26 cellular contexts compared by ENCODE assay signal in genomic region chr9:111158375-111158774, GRCh38.
A peak's percentile ranks its signal among the peaks of the same experiment; 100 is the strongest.
DNase-seq lines count a peak whose midpoint lies in the region; TF ChIP-seq lines count a peak whose summit lies in the region.
"Had no signal": no experiment of that assay in that cellular context is flagged by ENCODE, and none has a peak within 500 bp of the region (broad histone marks: within the 10 kb centered on the region; RNA-seq: fewer than 3 reads in every experiment).

No MANE protein-coding gene starts in this region.

- H3K27me3 Mint-ChIP-seq in HFFc6 (ENCODE audit: insufficient read depth) (no peaks in the 10 kb centered on the region; the same call in 1 of the 2 replicates), CD14-positive monocyte (ENCODE audit: low read depth in 3 of 3) (peaks cover 0 to 5% (median 0%) of the 10 kb centered on the region in 3 donors)
- H3K27me3 Mint-ChIP-seq: dendritic cell treated with granulocyte-macrophage colony-stimulating factor and Interleukin-4, amounts not matched to agents 40 ng/mL and 50 ng/mL, for 4 days; memory B cell had no signal

- intact Hi-C loops in CD14-positive monocyte (cut with micrococcal nuclease): no loop called here

- peak overlapping the region; percentile 51 for H3K27ac Mint-ChIP-seq in HFFc6
- H3K27ac Mint-ChIP-seq in CD14-positive monocyte: no peak overlapping the region
- H3K27ac Mint-ChIP-seq: CD4-positive, CD25-positive, alpha-beta regulatory T cell; dendritic cell treated with granulocyte-macrophage colony-stimulating factor and Interleukin-4, amounts not matched to agents 40 ng/mL and 50 ng/mL, for 4 days; memory B cell; stimulated activated effector memory CD8-positive, alpha-beta T cell treated with anti-CD3 and anti-CD28 coated beads, Interleukin-12 subunit alpha, Interleukin-12 subunit beta, amount 100 ng/mL, for 72 hours had no signal

- TF ChIP-seq CTCF in AG10803 (conservative IDR thresholded peaks at IDR 0.05; ENCODE audit: low read length) (no peak), HFFc6 (IDR thresholded peaks at IDR 0.05) (no peak), astrocyte of the spinal cord (IDR thresholded peaks at IDR 0.05; ENCODE audit: low read depth, low read length) (no peak), foreskin fibroblast (IDR thresholded peaks at IDR 0.05; ENCODE audit: low read depth, low read length) (no peak), CD14-positive monocyte (IDR thresholded peaks at IDR 0.05) (no peak)

- in situ Hi-C loops in astrocyte of the spinal cord (cut with HindIII; ENCODE audit: low sequenced_read_pairs): no loop called here

- H3K9me3 Mint-ChIP-seq in HFFc6 (no peaks in the 10 kb centered on the region), CD14-positive monocyte (peaks cover 0 to 2% (median 0%) of the 10 kb centered on the region in 7 donors)
- H3K9me3 Mint-ChIP-seq: dendritic cell treated with granulocyte-macrophage colony-stimulating factor and Interleukin-4, amounts not matched to agents 40 ng/mL and 50 ng/mL, for 4 days; memory B cell had no signal

- no peaks in the 10 kb centered on the region for H3K36me3 Mint-ChIP-seq in HFFc6 (ENCODE audit: low read depth)
- no peaks in the 10 kb centered on the region for H3K36me3 Mint-ChIP-seq in CD14-positive monocyte
- H3K36me3 Mint-ChIP-seq: CD4-positive, CD25-positive, alpha-beta regulatory T cell; memory B cell; stimulated activated effector memory CD8-positive, alpha-beta T cell treated with anti-CD3 and anti-CD28 coated beads, Interleukin-12 subunit alpha, Interleukin-12 subunit beta, amount 100 ng/mL, for 72 hours had no signal

- DNase-seq in AG10803 (ENCODE audit: low read depth): peak; percentile 87
- DNase-seq in HFFc6: peak; percentile 44
- peak; percentile 28 for DNase-seq in astrocyte of the spinal cord (ENCODE audit: low read depth, low spot score)
- DNase-seq in foreskin fibroblast: peak; percentile 79 to 92
- DNase-seq in CD14-positive monocyte (ENCODE audit: low spot score): no peak
- no peak for DNase-seq in DMS 273 (lab: John Stamatoyannopoulos, UW; ENCODE audit: unreplicated experiment)
- DNase-seq in SHP77 treated with DMSO at 0.1 percent for 48 hours (lab: John Stamatoyannopoulos, UW): no peak
- no peak for DNase-seq in activated naive CD4-positive, alpha-beta T cell treated with Interleukin-2 at 50 U/mL for 16 hours
- DNase-seq: activated CD4-positive, CD25-positive, alpha-beta regulatory T cell treated with anti-CD3 and anti-CD28 coated beads, Interleukin-2, amount 50 U/mL, for 72 hours; activated gamma-delta T cell treated with Interleukin-2 at 50 U/mL for 16 hours; activated T-cell treated with anti-CD3 and anti-CD28 coated beads, Interleukin-2, amount 50 U/mL, for 1 hour; CD4-positive, CD25-positive, alpha-beta regulatory T cell; DMS153; foreskin keratinocyte; GOT3; left cardiac atrium; NCI-H1417; NCI-H2081 treated with DMSO at 0.1 percent for 48 hours; NCI-H446 treated with DMSO at 0.1 percent for 48 hours; occipital lobe; OCI-M1; small intestine had no signal

- peaks cover 51% of the 10 kb centered on the region for H3K4me1 Mint-ChIP-seq in HFFc6 (ENCODE audit: low read depth)
- H3K4me1 Mint-ChIP-seq in CD14-positive monocyte: peaks cover 10% of the 10 kb centered on the region
- H3K4me1 Mint-ChIP-seq: CD4-positive, CD25-positive, alpha-beta regulatory T cell; memory B cell; stimulated activated effector memory CD8-positive, alpha-beta T cell treated with anti-CD3 and anti-CD28 coated beads, Interleukin-12 subunit alpha, Interleukin-12 subunit beta, amount 100 ng/mL, for 72 hours had no signal

- H3K4me3 Mint-ChIP-seq in HFFc6 (no peak overlapping the region), CD14-positive monocyte (no peak overlapping the region)
- H3K4me3 Mint-ChIP-seq: CD4-positive, CD25-positive, alpha-beta regulatory T cell; dendritic cell treated with granulocyte-macrophage colony-stimulating factor and Interleukin-4, amounts not matched to agents 40 ng/mL and 50 ng/mL, for 4 days; memory B cell; stimulated activated effector memory CD8-positive, alpha-beta T cell treated with anti-CD3 and anti-CD28 coated beads, Interleukin-12 subunit alpha, Interleukin-12 subunit beta, amount 100 ng/mL, for 72 hours had no signal

- H3K4me3 ChIP-seq in AG10803 (ENCODE audit: low read length) (no peak overlapping the region), astrocyte of the spinal cord (ENCODE audit: low read depth, low read length) (no peak overlapping the region), foreskin fibroblast (ENCODE audit: low read depth in 1 of 2, low read length in 2 of 2) (no peak overlapping the region)
- H3K4me3 ChIP-seq: cardiac muscle cell had no signal

Comparison
In these comparisons a context has a peak if more than half of its experiments do, and no peak if none do; other contexts are left out.
1. DNase-seq: peak in AG10803 (single experiment), HFFc6 (single experiment), astrocyte of the spinal cord (single experiment) and foreskin fibroblast (2 of 2); none in CD14-positive monocyte (single experiment), DMS 273 (single experiment), SHP77 treated with DMSO at 0.1 percent for 48 hours (single experiment) and activated naive CD4-positive, alpha-beta T cell treated with Interleukin-2 at 50 U/mL for 16 hours (single experiment).